In genomic region chr1:227662933-227663332, GRCh38 we compare ENCODE assay signal across 5 cellular contexts.
"Had no signal": no experiment of that assay in that cellular context is flagged by ENCODE, and none has a peak within 500 bp of the region (broad histone marks: within the 10 kb centered on the region; RNA-seq: fewer than 3 reads in every experiment).

No MANE protein-coding gene starts in this region.

- DNase-seq: GM23248, GOT3, H7, IMR-90 had no signal

- H3K9ac ChIP-seq: GM23248 had no signal

- H3K4me1 ChIP-seq: HAP-1 had no signal

- H3K36me3 ChIP-seq: HAP-1 had no signal

- H3K4me3 ChIP-seq: GM23248, HAP-1 had no signal

- H3K27ac ChIP-seq: GM23248 had no signal
